8 cellular contexts compared by ENCODE assay signal in genomic region chr6:113306552-113307145, GRCh38.
A peak's percentile ranks its signal among the peaks of the same experiment; 100 is the strongest.
DNase-seq lines count a peak whose midpoint lies in the region; ATAC-seq lines count a peak whose summit lies in the region.

No MANE protein-coding gene starts in this region.

- H3K4me1 ChIP-seq in iPS DF 6.9 (ENCODE audit: control insufficient read depth, insufficient read depth, low read length), result no peaks in the 10 kb centered on the region

- peak; percentile 39 for DNase-seq in Ammon's horn (ENCODE audit: low spot score)
- peak; percentile 6 for DNase-seq in NCI-H526 treated with DMSO at 0.1 percent for 48 hours (lab: John Stamatoyannopoulos, UW)
- peak; percentile 65 for DNase-seq in activated naive CD4-positive, alpha-beta T cell treated with anti-CD3 and anti-CD28 coated beads for 36 hours
- DNase-seq in iPS DF 6.9 (ENCODE audit: low read depth, low spot score), result peak; percentile 13
- DNase-seq in stimulated activated CD4-positive, alpha-beta T cell treated with anti-CD3 and anti-CD28 coated beads, Interleukin-4, amount 100 ng/mL, for 1 hour, result peak; percentile 16
- no peak for DNase-seq in NCI-H226

- no peak overlapping the region for H3K27ac ChIP-seq in iPS DF 6.9 (ENCODE audit: low read length)

- no peaks in the 10 kb centered on the region for H3K9me3 Mint-ChIP-seq in activated naive CD4-positive, alpha-beta T cell treated with anti-CD3 and anti-CD28 coated beads for 36 hours

- H3K4me3 Mint-ChIP-seq in activated naive CD4-positive, alpha-beta T cell treated with anti-CD3 and anti-CD28 coated beads for 36 hours, result no peak overlapping the region

- H3K4me1 Mint-ChIP-seq in activated naive CD4-positive, alpha-beta T cell treated with anti-CD3 and anti-CD28 coated beads for 36 hours (ENCODE audit: low read depth), result no peaks in the 10 kb centered on the region

- H3K36me3 ChIP-seq in iPS DF 6.9 (ENCODE audit: control insufficient read depth, insufficient read depth, low read length), result no peaks in the 10 kb centered on the region

- no peak overlapping the region for H3K4me3 ChIP-seq in iPS DF 6.9 (ENCODE audit: low read length)

- no peaks in the 10 kb centered on the region for H3K36me3 Mint-ChIP-seq in activated naive CD4-positive, alpha-beta T cell treated with anti-CD3 and anti-CD28 coated beads for 36 hours (ENCODE audit: low read depth)

- no peak overlapping the region for H3K27ac Mint-ChIP-seq in activated naive CD4-positive, alpha-beta T cell treated with anti-CD3 and anti-CD28 coated beads for 36 hours

- no CpG with 5 or more reads among the region's 5 CpGs for WGBS in iPS DF 6.9 (ENCODE audit: insufficient coverage, insufficient read length)

- CTCF ChIA-PET in activated naive CD4-positive, alpha-beta T cell treated with anti-CD3 and anti-CD28 coated beads for 36 hours (lab: Charles Lee), result interaction anchor here (0.7 to 1.5 kb wide), 10 partner anchors 9 to 680 kb away, joined by 3 to 7 read pairs (median 3); no protein-coding TSS in a partner anchor

- H3K27me3 Mint-ChIP-seq in activated naive CD4-positive, alpha-beta T cell treated with anti-CD3 and anti-CD28 coated beads for 36 hours (ENCODE audit: low read depth), result no peaks in the 10 kb centered on the region

- no peaks in the 10 kb centered on the region for H3K27me3 ChIP-seq in iPS DF 6.9 (ENCODE audit: control insufficient read depth, insufficient read depth, low read length)

- ATAC-seq in GM18508 (IDR thresholded peaks at IDR 0.05; ENCODE audit: insufficient read depth, unreplicated experiment) (peak; percentile 94), HG02884 (IDR thresholded peaks at IDR 0.05; ENCODE audit: unreplicated experiment) (peak; percentile 82)

- intact Hi-C loops in activated naive CD4-positive, alpha-beta T cell treated with anti-CD3 and anti-CD28 coated beads for 36 hours (cut with micrococcal nuclease), result loop anchor here (1.0 kb wide), 2 partner anchors 553 to 603 kb away; no protein-coding TSS in a partner anchor

- H3K9me3 ChIP-seq in iPS DF 6.9 (ENCODE audit: control insufficient read depth, insufficient read depth, low read length), result no peaks in the 10 kb centered on the region
